Comparison of ENCODE assay signal across 11 cellular contexts in the genomic region with DNA sequence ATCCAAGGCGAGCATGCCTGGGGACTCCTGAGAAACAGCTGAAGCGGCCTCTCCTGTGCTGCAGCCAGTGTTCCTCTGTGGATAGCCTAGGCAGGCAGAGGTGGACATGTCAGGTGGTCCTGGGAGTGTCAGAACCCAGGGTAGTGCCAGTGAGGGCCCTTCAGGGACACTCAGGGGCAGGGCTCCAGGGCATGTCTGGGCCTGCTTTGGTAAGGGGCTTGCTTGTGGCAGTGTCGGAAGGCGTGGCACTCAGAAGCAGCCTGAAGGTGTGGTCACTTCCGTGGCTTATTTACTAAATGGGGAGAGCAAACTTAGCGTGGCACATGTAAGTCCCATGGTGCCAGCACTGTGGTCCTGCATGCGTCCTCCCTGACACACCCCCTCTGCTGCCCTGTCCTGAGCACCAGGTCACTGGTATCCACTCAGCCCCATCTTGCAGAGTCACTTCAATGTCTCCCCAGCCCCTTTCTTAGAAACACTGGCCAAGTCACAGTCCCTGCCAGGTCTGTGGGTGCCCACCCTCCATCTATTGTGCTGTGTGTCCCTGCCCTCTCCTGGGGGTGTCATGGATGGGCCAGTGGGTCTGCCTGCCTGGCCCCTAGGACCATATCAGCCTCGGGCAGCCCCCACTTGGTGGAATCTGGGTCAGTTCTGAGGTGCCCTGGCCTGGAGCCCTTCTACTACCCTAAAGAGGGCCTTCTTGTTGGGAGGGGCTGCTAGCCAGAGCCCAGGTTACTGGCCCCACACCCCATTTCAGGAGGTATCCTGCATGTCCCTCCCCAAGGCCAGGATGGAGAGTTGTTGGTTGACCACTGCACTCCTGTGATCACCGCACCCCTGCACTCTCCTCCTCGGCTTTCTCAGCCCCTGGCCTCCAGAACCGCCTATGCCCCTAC. TPM values are rescaled to one million over a fixed set of nuclear protein-coding genes. Genes with fewer than 3 reads are reported as not detected.
A peak's percentile ranks its signal among the peaks of the same experiment; 100 is the strongest.
DNase-seq lines count a peak whose midpoint lies in the region; ATAC-seq and TF ChIP-seq lines count a peak whose summit lies in the region.
"Had no signal": no experiment of that assay in that cellular context is flagged by ENCODE, and none has a peak within 500 bp of the region (broad histone marks: within the 10 kb centered on the region; RNA-seq: fewer than 3 reads in every experiment).

No MANE protein-coding gene starts in this region.

- H3K27me3 Mint-ChIP-seq in activated T-helper 17 cell treated with anti-CD3 and anti-CD28 coated beads, Interleukin-2, amount 50 U/mL, for 72 hours: no peaks in the 10 kb centered on the region

- intact Hi-C loops in left cardiac atrium (cut with DNase I) (loop anchor here in 1 of 2 donors (5.0 kb wide), 1 partner anchor 42 kb away; a partner anchor contains a TSS), uterus (cut with DNase I; ENCODE audit: low total_unique reads) (no loop called here), right lobe of liver (cut with DNase I) (no loop called here)

- H3K4me3 Mint-ChIP-seq in activated T-helper 17 cell treated with anti-CD3 and anti-CD28 coated beads, Interleukin-2, amount 50 U/mL, for 72 hours: no peak overlapping the region

- H3K36me3 ChIP-seq in right atrium auricular region (peaks cover 19% of the 10 kb centered on the region), muscle layer of colon (ENCODE audit: insufficient read depth, low read length) (peaks cover 22% of the 10 kb centered on the region), uterus (no peaks in the 10 kb centered on the region), right lobe of liver (peaks cover 0 to 15% (median 2%) of the 10 kb centered on the region in 4 donors)

- ATAC-seq in left cardiac atrium: no peak
- no peak for ATAC-seq in activated T-helper 17 cell treated with anti-CD3 and anti-CD28 coated beads, Interleukin-2, amount 50 U/mL, for 72 hours (replicated peaks)
- no peak for ATAC-seq in right lobe of liver
- no peak for ATAC-seq in GM18868 (IDR thresholded peaks at IDR 0.05; ENCODE audit: unreplicated experiment)
- ATAC-seq: activated CD4-positive, CD25-positive, alpha-beta regulatory T cell treated with anti-CD3 and anti-CD28 coated beads, Interleukin-2, amount 50 U/mL, for 24 hours had no signal

- 91% methylated on average over 4 of the region's 11 CpGs for WGBS in right lobe of liver (ENCODE audit: insufficient coverage, low coverage, low lambda C conversion rate, missing lambda C conversion rate)

- no peaks in the 10 kb centered on the region for H3K9me3 Mint-ChIP-seq in activated T-helper 17 cell treated with anti-CD3 and anti-CD28 coated beads, Interleukin-2, amount 50 U/mL, for 72 hours

- DNase-seq in right atrium auricular region (ENCODE audit: low spot score) (no peak), left cardiac atrium (no peak), uterus (no peak), right lobe of liver (no peak), SIG-M5 treated with dmso at 0.1 percent for 504 hours (lab: John Stamatoyannopoulos, UW; ENCODE audit: unreplicated experiment) (no peak)
- DNase-seq: anterior cingulate cortex, NCI-H2227 treated with DMSO at 0.1 percent for 48 hours had no signal

- H3K27ac Mint-ChIP-seq in activated T-helper 17 cell treated with anti-CD3 and anti-CD28 coated beads, Interleukin-2, amount 50 U/mL, for 72 hours: peak overlapping the region; percentile 80

- no peak for TF ChIP-seq CTCF in right atrium auricular region (IDR thresholded peaks at IDR 0.05)
- no peak for TF ChIP-seq CTCF in uterus (IDR thresholded peaks at IDR 0.05)
- TF ChIP-seq CTCF in right lobe of liver (IDR thresholded peaks at IDR 0.05): no peak

- H3K27ac ChIP-seq in right atrium auricular region (peak overlapping the region; percentile 1 to 42), muscle layer of colon (ENCODE audit: low read depth, low read length) (peak overlapping the region; percentile 21), uterus (peak overlapping the region; percentile 22 to 52), right lobe of liver (no peak overlapping the region)

- H3K27me3 ChIP-seq in right atrium auricular region (no peaks in the 10 kb centered on the region), muscle layer of colon (ENCODE audit: control insufficient read depth in 1 of 2, insufficient read depth in 2 of 2, low read length in 2 of 2) (no peaks in the 10 kb centered on the region), uterus (no peaks in the 10 kb centered on the region), right lobe of liver (no peaks in the 10 kb centered on the region)

- H3K9ac ChIP-seq in muscle layer of colon (ENCODE audit: low read length): no peak overlapping the region

- H3K4me1 ChIP-seq in right atrium auricular region (peaks cover 0 to 63% of the 10 kb centered on the region in 2 donors), muscle layer of colon (ENCODE audit: insufficient read depth, low read length) (peaks cover 47% of the 10 kb centered on the region), uterus (peaks cover 5 to 27% of the 10 kb centered on the region in 2 donors), right lobe of liver (peaks cover 0 to 17% (median 7%) of the 10 kb centered on the region in 4 donors)

- H3K9me3 ChIP-seq in right atrium auricular region: no peaks in the 10 kb centered on the region
- H3K9me3 ChIP-seq in muscle layer of colon (ENCODE audit: low read length): no peaks in the 10 kb centered on the region
- no peaks in the 10 kb centered on the region for H3K9me3 ChIP-seq in uterus
- no peaks in the 10 kb centered on the region for H3K9me3 ChIP-seq in right lobe of liver

- no peak for TF ChIP-seq POLR2A in uterus (IDR thresholded peaks at IDR 0.05)
- no peak for TF ChIP-seq POLR2A in right lobe of liver (IDR thresholded peaks at IDR 0.05)

- H3K4me1 Mint-ChIP-seq in activated T-helper 17 cell treated with anti-CD3 and anti-CD28 coated beads, Interleukin-2, amount 50 U/mL, for 72 hours: peaks cover 13% of the 10 kb centered on the region

- H3K4me3 ChIP-seq in right atrium auricular region (no peak overlapping the region), muscle layer of colon (ENCODE audit: low read depth in 1 of 2, low read length in 2 of 2) (peak overlapping the region in 1 of 2 donors; percentile 23), uterus (no peak overlapping the region), right lobe of liver (no peak overlapping the region)

- peaks cover 47% of the 10 kb centered on the region for H3K36me3 Mint-ChIP-seq in activated T-helper 17 cell treated with anti-CD3 and anti-CD28 coated beads, Interleukin-2, amount 50 U/mL, for 72 hours (ENCODE audit: low read depth)

RNA-seq across cellular contexts. Expression of a gene that starts 6.4 kb away (rescaled TPM):
- total RNA-seq in right atrium auricular region (10 to 100 TPM; 14.1 to 21.3 TPM), left cardiac atrium (10 to 100 TPM; 43.3 to 48.1 TPM), uterus (10 to 100 TPM in 2 of 4 donors, 1 to 10 TPM in 2; 2.8 to 97.0 (median 12.2) TPM), right lobe of liver (10 to 100 TPM in 4 of 6 experiments, 1 to 10 TPM in 2; 8.6 to 36.3 (median 28.6) TPM)
- total RNA-seq in activated T-helper 17 cell treated with anti-CD3 and anti-CD28 coated beads, Interleukin-2, amount 50 U/mL, for 72 hours: 100 to 1,000 TPM in 1 of 2 donors, 10 to 100 TPM in 1; 88.7 to 134 TPM

RNA-seq across cellular contexts. Expression of a gene that starts 41.4 kb away (rescaled TPM):
- 100 to 1,000 TPM; 820 to 834 TPM for total RNA-seq in right atrium auricular region
- 100 to 1,000 TPM; 637 to 672 TPM for total RNA-seq in left cardiac atrium
- total RNA-seq in activated T-helper 17 cell treated with anti-CD3 and anti-CD28 coated beads, Interleukin-2, amount 50 U/mL, for 72 hours: 1,000 to 10,000 TPM; 1,915 to 2,917 TPM
- total RNA-seq in uterus: 1,000 to 10,000 TPM in 1 of 4 donors, 100 to 1,000 TPM in 3; 474 to 1,393 (median 544) TPM
- total RNA-seq in right lobe of liver: 1,000 to 10,000 TPM in 2 of 6 experiments, 100 to 1,000 TPM in 4; 530 to 1,528 (median 637) TPM

Comparison
In these comparisons a context has a peak if more than half of its experiments do, and no peak if none do; other contexts are left out.
1. H3K27ac ChIP-seq: peak in right atrium auricular region (2 of 2), muscle layer of colon (single experiment) and uterus (2 of 2); none in right lobe of liver (0 of 3).